ENCODE assay signal across 8 cellular contexts in genomic region chr2:62287895-62288589, GRCh38.
DNase-seq lines count a peak whose midpoint lies in the region; ATAC-seq, FAIRE-seq and TF ChIP-seq lines count a peak whose summit lies in the region.

No MANE protein-coding gene starts in this region.

- H3K4me2 ChIP-seq in keratinocyte (ENCODE audit: control insufficient read depth, extremely low read depth, insufficient read depth, low read depth, low read length), result no peak overlapping the region

- H4K20me1 ChIP-seq in keratinocyte (ENCODE audit: control insufficient read depth, extremely low read depth, insufficient read depth, low read length), result no peaks in the 10 kb centered on the region

- H3K4me3 ChIP-seq in keratinocyte (ENCODE audit: control insufficient read depth in 2 of 3, extremely low read depth in 1 of 3, insufficient read depth in 2 of 3, low read depth in 1 of 3, low read length in 3 of 3) (no peak overlapping the region), thoracic aorta (no peak overlapping the region)

- FAIRE-seq in keratinocyte (lab: Jason Lieb, UNC), result no peak

- H3K4me1 ChIP-seq in keratinocyte (ENCODE audit: control insufficient read depth, extremely low read depth, insufficient read depth, low read length) (peaks cover under 1% of the 10 kb centered on the region), thoracic aorta (ENCODE audit: control insufficient read depth in 1 of 2, low read depth in 2 of 2) (peaks cover 0 to 13% of the 10 kb centered on the region in 2 donors)

- H3K27me3 ChIP-seq in keratinocyte (ENCODE audit: control insufficient read depth, extremely low read depth, insufficient read depth, low read length) (no peaks in the 10 kb centered on the region), thoracic aorta (replicated peaks; ENCODE audit: insufficient read depth) (no peaks in the 10 kb centered on the region)

- H3K9me3 ChIP-seq in keratinocyte (ENCODE audit: control insufficient read depth, low read depth, low read length) (peaks cover 2% of the 10 kb centered on the region), thoracic aorta (peaks cover 5% of the 10 kb centered on the region)

- no peak overlapping the region for H2AFZ ChIP-seq in keratinocyte (ENCODE audit: control insufficient read depth, low read length)

- H3K79me2 ChIP-seq in keratinocyte (ENCODE audit: control insufficient read depth, insufficient read depth, low read length), result no peaks in the 10 kb centered on the region

- H3K36me3 ChIP-seq in keratinocyte (ENCODE audit: control insufficient read depth in 2 of 2, extremely low read depth in 1 of 2, insufficient read depth in 2 of 2, low read length in 2 of 2) (no peaks in the 10 kb centered on the region), thoracic aorta (no peaks in the 10 kb centered on the region)

- peak; percentile 87 for ATAC-seq in GM18909 (IDR thresholded peaks at IDR 0.05; ENCODE audit: poor library complexity, unreplicated experiment)
- peak; percentile 84 for ATAC-seq in HG03571 (IDR thresholded peaks at IDR 0.05; ENCODE audit: unreplicated experiment)
- no peak for ATAC-seq in thoracic aorta (ENCODE audit: insufficient number of reproducible peaks, low FRiP score, low read depth)

- no peak overlapping the region for H3K27ac ChIP-seq in keratinocyte (ENCODE audit: control insufficient read depth, insufficient read depth, low read length)
- no peak overlapping the region for H3K27ac ChIP-seq in thoracic aorta

- no peaks in the 10 kb centered on the region for H3K9me1 ChIP-seq in keratinocyte (ENCODE audit: control insufficient read depth, extremely low read depth, insufficient read depth, low read length)

- no peak overlapping the region for H3K9ac ChIP-seq in keratinocyte (ENCODE audit: control insufficient read depth, extremely low read depth, insufficient read depth, low read length)

- no peak for TF ChIP-seq CTCF in keratinocyte (optimal IDR thresholded peaks at IDR 0.05 in 1 of 3, IDR thresholded peaks at IDR 0.05 in 1 of 3, conservative IDR thresholded peaks at IDR 0.05 in 1 of 3; ENCODE audit: extremely low read depth in 1 of 3, insufficient read depth in 2 of 3, low read length in 3 of 3)
- TF ChIP-seq CTCF in thoracic aorta (IDR thresholded peaks at IDR 0.05), result no peak

- dilution Hi-C loops in keratinocyte (cut with MboI; ENCODE audit: extremely low pct_ligation_motif_present, low sequenced_read_pairs), result no loop called here

- peak; percentile 32 for DNase-seq in AG08395 (ENCODE audit: low spot score)
- peak; percentile 96 for DNase-seq in NCI-H69 (lab: John Stamatoyannopoulos, UW)
- peak; percentile 71 for DNase-seq in activated effector memory CD4-positive, alpha-beta T cell treated with anti-CD3 and anti-CD28 coated beads, Interleukin-2, amount 50 U/mL, for 16 hours
- peak; percentile 38 for DNase-seq in keratinocyte (ENCODE audit: low read depth, low spot score)
- DNase-seq in thoracic aorta (ENCODE audit: low spot score), result peak; percentile 21
- DNase-seq in cerebellar cortex (ENCODE audit: low spot score), result no peak
